In the genomic region with DNA sequence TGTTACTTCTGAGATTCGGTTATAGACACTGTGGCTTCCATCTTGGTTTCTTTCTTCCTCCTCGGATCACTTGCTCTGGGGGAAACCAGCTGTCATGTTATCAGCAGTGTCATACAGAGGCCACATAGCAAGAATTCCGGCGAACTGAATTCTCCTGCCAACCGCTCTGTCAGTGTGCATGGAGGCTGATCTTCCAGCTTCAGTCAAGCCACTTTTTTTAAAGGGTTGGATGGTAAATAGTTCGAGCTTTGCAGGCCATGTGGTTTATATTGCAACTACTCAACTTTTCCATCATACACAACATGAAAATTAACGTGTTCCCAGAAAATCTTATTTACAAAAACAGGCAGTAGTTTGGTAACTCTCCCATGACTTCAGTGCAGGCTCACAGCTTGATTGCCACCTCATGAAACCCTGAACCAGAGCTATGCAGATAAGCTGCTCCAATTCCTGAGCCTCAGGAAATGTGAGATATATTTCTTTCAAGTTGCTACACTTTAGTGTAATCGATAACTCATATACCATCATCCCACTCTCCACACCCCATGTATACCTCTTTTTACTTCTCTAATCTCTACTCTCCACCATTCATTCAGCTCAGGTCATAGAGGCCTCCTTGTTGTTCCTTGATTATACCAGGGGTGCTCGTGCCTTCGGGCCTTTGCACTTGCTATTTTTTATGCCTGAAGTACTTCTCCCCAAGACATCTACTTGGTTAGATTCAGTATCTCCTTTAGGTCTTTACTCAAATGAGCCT, we compare ENCODE assay signal across 14 cellular contexts. TPM values are rescaled to one million over a fixed set of nuclear protein-coding genes. Genes with fewer than 3 reads are reported as not detected.
DNase-seq lines count a peak whose midpoint lies in the region; ATAC-seq, FAIRE-seq and TF ChIP-seq lines count a peak whose summit lies in the region.
"Had no signal": no experiment of that assay in that cellular context is flagged by ENCODE, and none has a peak within 500 bp of the region (broad histone marks: within the 10 kb centered on the region; RNA-seq: fewer than 3 reads in every experiment).

No MANE protein-coding gene starts in this region.

- H3K18ac ChIP-seq in mesendoderm (ENCODE audit: low read length): no peak overlapping the region

- no peak for TF ChIP-seq POLR2A in GM12892 (IDR thresholded peaks at IDR 0.05; ENCODE audit: low read depth, low read length)

- no peak overlapping the region for H3K56ac ChIP-seq in mesendoderm (ENCODE audit: low read length)

- H3K23ac ChIP-seq in mesendoderm (ENCODE audit: low read length): no peak overlapping the region

- no peaks in the 10 kb centered on the region for H3K9me3 ChIP-seq in astrocyte (ENCODE audit: insufficient read depth, low read depth, low read length)
- H3K9me3 ChIP-seq in tibial artery: no peaks in the 10 kb centered on the region
- H3K9me3 ChIP-seq: psoas muscle had no signal

- intact Hi-C loops in tibial artery (cut with DNase I; ENCODE audit: low total_unique reads): no loop called here

- no peak overlapping the region for H4K5ac ChIP-seq in mesendoderm (ENCODE audit: low read length)

- H2BK120ac ChIP-seq in mesendoderm (ENCODE audit: low read depth, low read length): no peak overlapping the region

- peaks cover 8% of the 10 kb centered on the region for H3K79me2 ChIP-seq in astrocyte (ENCODE audit: insufficient read depth, low read length)
- H3K79me2 ChIP-seq in mesendoderm (ENCODE audit: control insufficient read depth, insufficient read depth, low read length): peaks cover 5% of the 10 kb centered on the region

- H3K4me2 ChIP-seq in astrocyte (ENCODE audit: low read length): no peak overlapping the region
- H3K4me2 ChIP-seq in mesendoderm (ENCODE audit: low read length): no peak overlapping the region

- H3K36me3 ChIP-seq in astrocyte (ENCODE audit: insufficient read depth, low read length) (peaks cover 23% of the 10 kb centered on the region), mesendoderm (ENCODE audit: control insufficient read depth, insufficient read depth, low read length) (peaks cover 4% of the 10 kb centered on the region), tibial artery (peaks cover 23 to 27% (median 24%) of the 10 kb centered on the region in 3 donors)

- H3K9me3 Mint-ChIP-seq in astrocyte (ENCODE audit: unreplicated experiment): no peaks in the 10 kb centered on the region

- H3K27ac Mint-ChIP-seq in astrocyte (ENCODE audit: unreplicated experiment): no peak overlapping the region
- H3K27ac Mint-ChIP-seq: type B pancreatic cell had no signal

- H2BK5ac ChIP-seq in mesendoderm (ENCODE audit: low read length): no peak overlapping the region

- peaks cover 16% of the 10 kb centered on the region for H4K20me1 ChIP-seq in astrocyte (ENCODE audit: insufficient read depth, low read length)

- no peak overlapping the region for H3K9ac ChIP-seq in astrocyte (ENCODE audit: low read length)
- no peak overlapping the region for H3K9ac ChIP-seq in mesendoderm (ENCODE audit: low read length)

- no peaks in the 10 kb centered on the region for H3K27me3 Mint-ChIP-seq in astrocyte (ENCODE audit: low read depth, unreplicated experiment)
- H3K27me3 Mint-ChIP-seq: type B pancreatic cell had no signal

- H3K79me1 ChIP-seq in mesendoderm (ENCODE audit: low read length): peaks cover 2% of the 10 kb centered on the region

- H3K4me3 Mint-ChIP-seq in astrocyte (ENCODE audit: unreplicated experiment): no peak overlapping the region
- H3K4me3 Mint-ChIP-seq: type B pancreatic cell had no signal

- TF ChIP-seq CTCF in astrocyte (IDR thresholded peaks at IDR 0.05; ENCODE audit: insufficient read depth, low read depth, low read length) (no peak), tibial artery (IDR thresholded peaks at IDR 0.05) (no peak)

- H3K4me3 ChIP-seq in astrocyte (ENCODE audit: insufficient read depth, low read depth, low read length) (no peak overlapping the region), mesendoderm (ENCODE audit: low read length) (no peak overlapping the region), tibial artery (no peak overlapping the region)
- H3K4me3 ChIP-seq: psoas muscle had no signal

- ATAC-seq in GM18868 (IDR thresholded peaks at IDR 0.05; ENCODE audit: unreplicated experiment): no peak
- ATAC-seq: psoas muscle had no signal

- H3K4ac ChIP-seq in mesendoderm (ENCODE audit: low read depth, low read length): no peak overlapping the region

- H2AK5ac ChIP-seq in mesendoderm (ENCODE audit: low read length): no peak overlapping the region

- H2BK15ac ChIP-seq in mesendoderm (replicated peaks; ENCODE audit: low read depth): no peak overlapping the region

- no peak overlapping the region for H2AFZ ChIP-seq in astrocyte (ENCODE audit: low read depth, low read length)

- H3K36me3 Mint-ChIP-seq in astrocyte (ENCODE audit: low read depth, unreplicated experiment): peaks cover 14% of the 10 kb centered on the region

- no peak overlapping the region for H3K27ac ChIP-seq in astrocyte (ENCODE audit: low read depth, low read length)
- no peak overlapping the region for H3K27ac ChIP-seq in mesendoderm (ENCODE audit: low read depth, low read length)
- H3K27ac ChIP-seq in tibial artery: no peak overlapping the region
- H3K27ac ChIP-seq: psoas muscle had no signal

- H3K4me1 Mint-ChIP-seq in astrocyte (ENCODE audit: low read depth, unreplicated experiment): peaks cover 12% of the 10 kb centered on the region

- in situ Hi-C loops in KBM-7 (cut with MboI; ENCODE audit: low pct_unique_long_range_greater_than_20kb, low sequenced_read_pairs): no loop called here

- no peak overlapping the region for H4K8ac ChIP-seq in mesendoderm (ENCODE audit: low read depth, low read length)

- DNase-seq in DMS114 treated with DMSO at 0.1 percent for 48 hours (lab: John Stamatoyannopoulos, UW; ENCODE audit: unreplicated experiment) (peak; percentile 10), KBM-7 (peak; percentile 25), astrocyte (ENCODE audit: low read depth) (peak; percentile 32), mesendoderm (peak; percentile 67), tibial artery (no peak), GM12892 (ENCODE audit: insufficient read length) (no peak)
- DNase-seq: C1 segment of cervical spinal cord, NCI-H1436, NCI-H446, psoas muscle had no signal

- H3K27me3 ChIP-seq in astrocyte (ENCODE audit: insufficient read depth, low read length) (no peaks in the 10 kb centered on the region), mesendoderm (ENCODE audit: insufficient read depth, low read length, poor library complexity) (no peaks in the 10 kb centered on the region), tibial artery (no peaks in the 10 kb centered on the region)

- no CpG with 5 or more reads among the region's 10 CpGs for WGBS in mesendoderm (ENCODE audit: extremely low coverage, insufficient coverage, low lambda C conversion rate)

- FAIRE-seq in astrocyte (lab: Jason Lieb, UNC) (no peak), GM12892 (lab: Jason Lieb, UNC) (no peak)
- FAIRE-seq: endometrium, GM19239 had no signal

- peaks cover 6% of the 10 kb centered on the region for H3K4me1 ChIP-seq in astrocyte (ENCODE audit: insufficient read depth, low read length)
- H3K4me1 ChIP-seq in mesendoderm (ENCODE audit: control insufficient read depth, low read depth, low read length): no peaks in the 10 kb centered on the region
- H3K4me1 ChIP-seq in tibial artery: peaks cover 0 to 8% (median 0%) of the 10 kb centered on the region in 4 donors

RNA-seq across cellular contexts. Expression of a gene that starts 7.2 kb away (rescaled TPM):
- total RNA-seq in astrocyte: 92.1 and 95.6 TPM in 2 replicates
- 903 TPM for polyA plus RNA-seq in mesendoderm (2013, experiment 1 of 2)
- 897 TPM for polyA plus RNA-seq in mesendoderm (2013, experiment 2 of 2)
- polyA plus RNA-seq in GM12892 (2012; ENCODE audit: missing spikeins): 675 TPM

RNA-seq across cellular contexts. Expression of a gene that starts 45.6 kb away (rescaled TPM):
- 18.6 and 19.4 TPM in 2 replicates for total RNA-seq in astrocyte
- polyA plus RNA-seq in mesendoderm (2013, experiment 1 of 2): 9.2 TPM
- 9.6 TPM for polyA plus RNA-seq in mesendoderm (2013, experiment 2 of 2)
- polyA plus RNA-seq in GM12892 (2012; ENCODE audit: missing spikeins): 1.5 TPM

Comparison
In these comparisons a context has a peak if more than half of its experiments do, and no peak if none do; other contexts are left out.
1. DNase-seq: peak in DMS114 treated with DMSO at 0.1 percent for 48 hours (single experiment), KBM-7 (single experiment), astrocyte (single experiment) and mesendoderm (single experiment); none in tibial artery (0 of 2) and GM12892 (single experiment).